ENCODE assay signal across 8 cellular contexts in genomic region chr5:179549973-179550510, GRCh38. TPM values are rescaled to one million over a fixed set of nuclear protein-coding genes. Genes with fewer than 3 reads are reported as not detected.
A peak's percentile ranks its signal among the peaks of the same experiment; 100 is the strongest.
DNase-seq lines count a peak whose midpoint lies in the region; ATAC-seq and TF ChIP-seq lines count a peak whose summit lies in the region.

No MANE protein-coding gene starts in this region.

- ATAC-seq in GM19452 (IDR thresholded peaks at IDR 0.05; ENCODE audit: unreplicated experiment) (peak; percentile 6), HG03571 (IDR thresholded peaks at IDR 0.05; ENCODE audit: unreplicated experiment) (peak; percentile 21), mucosa of descending colon (peak; percentile 37)

- intact Hi-C loops in mucosa of descending colon (cut with DNase I, micrococcal nuclease): no loop called here

- H3K27me3 ChIP-seq in ectodermal cell (ENCODE audit: control insufficient read depth, insufficient read depth, low read length, poor library complexity, severe bottlenecking) (no peaks in the 10 kb centered on the region), suprapubic skin (no peaks in the 10 kb centered on the region)

- H3K9me3 ChIP-seq in ectodermal cell (ENCODE audit: control insufficient read depth, low read length) (no peaks in the 10 kb centered on the region), mucosa of descending colon (no peaks in the 10 kb centered on the region), suprapubic skin (no peaks in the 10 kb centered on the region)

- H3K27ac ChIP-seq in C4-2B (peak overlapping the region; percentile 87), ectodermal cell (ENCODE audit: insufficient read depth, low read depth, low read length, poor library complexity, severe bottlenecking) (peak overlapping the region; percentile 77), suprapubic skin (peak overlapping the region; percentile 99)

- TF ChIP-seq CTCF in C4-2B (conservative IDR thresholded peaks at IDR 0.05): no peak
- TF ChIP-seq CTCF in mucosa of descending colon (IDR thresholded peaks at IDR 0.05): no peak
- no peak for TF ChIP-seq CTCF in suprapubic skin (IDR thresholded peaks at IDR 0.05)

- H3K36me3 ChIP-seq in ectodermal cell (ENCODE audit: control insufficient read depth, insufficient read depth, low read length) (no peaks in the 10 kb centered on the region), mucosa of descending colon (ENCODE audit: low read depth) (no peaks in the 10 kb centered on the region), suprapubic skin (no peaks in the 10 kb centered on the region)

- no peak for TF ChIP-seq EP300 in suprapubic skin (IDR thresholded peaks at IDR 0.05)

- H3K4me1 ChIP-seq in ectodermal cell (ENCODE audit: control insufficient read depth, insufficient read depth, low read length): peaks cover 10% of the 10 kb centered on the region
- H3K4me1 ChIP-seq in mucosa of descending colon (ENCODE audit: low read depth): peaks cover 8% of the 10 kb centered on the region
- H3K4me1 ChIP-seq in suprapubic skin: peaks cover 44% of the 10 kb centered on the region

- H3K4me3 ChIP-seq in ectodermal cell (ENCODE audit: insufficient read depth, low read depth, low read length) (peak overlapping the region; percentile 91), mucosa of descending colon (peak overlapping the region; percentile 69), suprapubic skin (peak overlapping the region; percentile 85)

- TF ChIP-seq POLR2A in suprapubic skin (IDR thresholded peaks at IDR 0.05): no peak

- WGBS in ectodermal cell, 2 experiments: 11 to 12% methylated on average over 24 to 26 of the region's 26 CpGs
- WGBS in suprapubic skin: 4% methylated on average over 18 of the region's 26 CpGs

- DNase-seq in UCSD-AML1 (lab: John Stamatoyannopoulos, UW; ENCODE audit: unreplicated experiment): peak; percentile 83
- peak in 1 of 3 donors; percentile 80 for DNase-seq in mucosa of descending colon
- DNase-seq in suprapubic skin (ENCODE audit: low spot score in 2 of 2): no peak
- no peak for DNase-seq in LoVo (ENCODE audit: low spot score)

RNA-seq across cellular contexts. Expression of gene RUFY1, which starts 0.3 kb away (rescaled TPM):
- 54.9 TPM for polyA plus RNA-seq in ectodermal cell (2013, experiment 1 of 4)
- 60.6 TPM for polyA plus RNA-seq in ectodermal cell (2013, experiment 2 of 4)
- polyA plus RNA-seq in ectodermal cell (2013, experiment 3 of 4): 45.9 TPM
- polyA plus RNA-seq in ectodermal cell (2013, experiment 4 of 4): 53.4 TPM
- total RNA-seq in mucosa of descending colon (10 to 100 TPM; 34.2 to 55.5 (median 45.0) TPM), suprapubic skin (10 to 100 TPM; 37.8 to 61.3 (median 55.0) TPM)
